ENCODE assay signal across 9 cellular contexts in genomic region chr11:73875380-73875779, GRCh38. TPM values are rescaled to one million over a fixed set of nuclear protein-coding genes. Genes with fewer than 3 reads are reported as not detected.
DNase-seq lines count a peak whose midpoint lies in the region; ATAC-seq and TF ChIP-seq lines count a peak whose summit lies in the region.
"Had no signal": no experiment of that assay in that cellular context is flagged by ENCODE, and none has a peak within 500 bp of the region (broad histone marks: within the 10 kb centered on the region; RNA-seq: fewer than 3 reads in every experiment).

No MANE protein-coding gene starts in this region.

- POLR2A ChIA-PET in Panc1 (lab: Charles Lee): interaction anchor here (0.6 to 0.7 kb wide), 3 partner anchors 107 to 423 kb away, joined by 3 to 8 read pairs (median 7); partner anchors contain the start of gene UCP2

- H3K4me3 ChIP-seq in GM12865 (ENCODE audit: low read depth, low read length) (peak overlapping the region; percentile 89), Panc1 (ENCODE audit: low read depth in 2 of 2, low read length in 2 of 2) (peak overlapping the region; percentile 84 to 88), epithelial cell of esophagus (ENCODE audit: low read length) (peak overlapping the region; percentile 99), trophoblast cell (ENCODE audit: low read depth, low read length) (no peak overlapping the region)

- no peaks in the 10 kb centered on the region for H3K27me3 ChIP-seq in Panc1 (ENCODE audit: control insufficient read depth, insufficient read depth, low read length)
- H3K27me3 ChIP-seq in trophoblast cell (ENCODE audit: insufficient read depth, low read length): no peaks in the 10 kb centered on the region

- H3K27ac ChIP-seq in Panc1 (ENCODE audit: low read length): peak overlapping the region; percentile 100
- no peak overlapping the region for H3K27ac ChIP-seq in trophoblast cell (ENCODE audit: low read depth, low read length)

- H3K4me1 ChIP-seq in Panc1 (ENCODE audit: control insufficient read depth, insufficient read depth, low read length): peaks cover 12% of the 10 kb centered on the region
- peaks cover 2 to 6% of the 10 kb centered on the region in 2 experiments for H3K4me1 ChIP-seq in trophoblast cell (ENCODE audit: control insufficient read depth in 1 of 2, insufficient read depth in 2 of 2, low read length in 2 of 2)

- no peak overlapping the region for H3K18ac ChIP-seq in trophoblast cell (ENCODE audit: low read length)

- H4K12ac ChIP-seq in trophoblast cell (ENCODE audit: low read depth, low read length): no peak overlapping the region

- H4K8ac ChIP-seq in trophoblast cell (ENCODE audit: low read depth, low read length): no peak overlapping the region

- intact Hi-C loops in Panc1 (cut with micrococcal nuclease; ENCODE audit: unreplicated experiment): no loop called here

- H4K91ac ChIP-seq in trophoblast cell (ENCODE audit: low read depth, low read length): no peak overlapping the region

- H3K79me1 ChIP-seq in trophoblast cell (ENCODE audit: low read length): peaks cover 10% of the 10 kb centered on the region

- H2BK12ac ChIP-seq in trophoblast cell (ENCODE audit: low read length): no peak overlapping the region

- H3K14ac ChIP-seq in trophoblast cell (ENCODE audit: low read length): no peak overlapping the region

- H2AK5ac ChIP-seq in trophoblast cell (ENCODE audit: low read length): no peak overlapping the region

- DNase-seq in GM12865 (ENCODE audit: low read depth) (no peak), Panc1 (ENCODE audit: low read depth, low spot score) (no peak), epithelial cell of esophagus (ENCODE audit: low read depth) (no peak), trophoblast cell (no peak), NCI-H2196 (lab: John Stamatoyannopoulos, UW; ENCODE audit: unreplicated experiment) (no peak), activated gamma-delta T cell treated with Interleukin-2 at 50 U/mL for 16 hours (no peak), superior temporal gyrus (ENCODE audit: extremely low spot score) (no peak)
- DNase-seq: NCI-H2029 treated with DMSO at 0.1 percent for 48 hours had no signal

- in situ Hi-C loops in Panc1 (cut with HindIII; ENCODE audit: low pct_unique_long_range_greater_than_20kb, low sequenced_read_pairs): no loop called here

- WGBS in trophoblast cell (ENCODE audit: extremely low coverage, insufficient coverage, insufficient read length): no CpG with 5 or more reads among the region's 1 CpG

- BruUV-seq in Panc1 (replicated peaks; lab: Mats Ljungman, UMichigan): no TSS peak

- H3K4me2 ChIP-seq in trophoblast cell (ENCODE audit: low read length): peak overlapping the region; percentile 70

- H3K36me3 ChIP-seq in Panc1 (ENCODE audit: control insufficient read depth, insufficient read depth, low read length) (peaks cover 11% of the 10 kb centered on the region), trophoblast cell (ENCODE audit: control insufficient read depth in 1 of 2, insufficient read depth in 2 of 2, low read length in 2 of 2) (peaks cover 15% of the 10 kb centered on the region in 2 experiments)

- peaks cover 7% of the 10 kb centered on the region for H3K79me2 ChIP-seq in trophoblast cell (ENCODE audit: control insufficient read depth, insufficient read depth, low read length, poor library complexity)

- no peaks in the 10 kb centered on the region for H3K9me3 ChIP-seq in Panc1 (ENCODE audit: control insufficient read depth, insufficient read depth, low read depth, low read length)
- peaks cover 2% of the 10 kb centered on the region for H3K9me3 ChIP-seq in trophoblast cell (ENCODE audit: insufficient read depth, low read depth, low read length)

- no peak overlapping the region for H3K9ac ChIP-seq in trophoblast cell (ENCODE audit: low read length)

- H2BK5ac ChIP-seq in trophoblast cell (ENCODE audit: low read depth, low read length, poor library complexity): no peak overlapping the region

- no peak overlapping the region for H3K23ac ChIP-seq in trophoblast cell (ENCODE audit: low read length)

- H2AFZ ChIP-seq in trophoblast cell (ENCODE audit: insufficient read depth, low read length, poor library complexity): no peak overlapping the region

- ATAC-seq in Panc1: no peak
- no peak for ATAC-seq in HG03045 (IDR thresholded peaks at IDR 0.05; ENCODE audit: unreplicated experiment)

- H2BK120ac ChIP-seq in trophoblast cell (ENCODE audit: insufficient read depth, low read length, poor library complexity): no peak overlapping the region

- TF ChIP-seq CTCF in GM12865 (IDR thresholded peaks at IDR 0.05; ENCODE audit: insufficient read depth, low read depth, low read length, missing control alignments) (no peak), Panc1 (IDR thresholded peaks at IDR 0.05) (no peak), epithelial cell of esophagus (IDR thresholded peaks at IDR 0.05; ENCODE audit: insufficient read depth, low read depth, low read length, missing control alignments) (no peak)

- CTCF ChIA-PET in Panc1 (lab: Charles Lee): no interaction called here

- H3K4ac ChIP-seq in trophoblast cell (ENCODE audit: low read depth, low read length): no peak overlapping the region

RNA-seq across cellular contexts. Expression of gene COA4, which starts 1.3 kb away (rescaled TPM):
- total RNA-seq in Panc1 (2021; ENCODE audit: unreplicated experiment): 155 TPM
- polyA plus RNA-seq in Panc1 (2012; ENCODE audit: insufficient read length): 196 TPM
- polyA plus RNA-seq in trophoblast cell (2013): 95.9 TPM in 2 replicates

RNA-seq across cellular contexts. Expression of gene PAAF1, which starts 1.4 kb away (rescaled TPM):
- total RNA-seq in Panc1 (2021; ENCODE audit: unreplicated experiment): 22.1 TPM
- 20.0 TPM for polyA plus RNA-seq in Panc1 (2012; ENCODE audit: insufficient read length)
- 16.8 and 18.9 TPM in 2 replicates for polyA plus RNA-seq in trophoblast cell (2013)
